ENCODE assay signal across 1 cellular context in the genomic region with DNA sequence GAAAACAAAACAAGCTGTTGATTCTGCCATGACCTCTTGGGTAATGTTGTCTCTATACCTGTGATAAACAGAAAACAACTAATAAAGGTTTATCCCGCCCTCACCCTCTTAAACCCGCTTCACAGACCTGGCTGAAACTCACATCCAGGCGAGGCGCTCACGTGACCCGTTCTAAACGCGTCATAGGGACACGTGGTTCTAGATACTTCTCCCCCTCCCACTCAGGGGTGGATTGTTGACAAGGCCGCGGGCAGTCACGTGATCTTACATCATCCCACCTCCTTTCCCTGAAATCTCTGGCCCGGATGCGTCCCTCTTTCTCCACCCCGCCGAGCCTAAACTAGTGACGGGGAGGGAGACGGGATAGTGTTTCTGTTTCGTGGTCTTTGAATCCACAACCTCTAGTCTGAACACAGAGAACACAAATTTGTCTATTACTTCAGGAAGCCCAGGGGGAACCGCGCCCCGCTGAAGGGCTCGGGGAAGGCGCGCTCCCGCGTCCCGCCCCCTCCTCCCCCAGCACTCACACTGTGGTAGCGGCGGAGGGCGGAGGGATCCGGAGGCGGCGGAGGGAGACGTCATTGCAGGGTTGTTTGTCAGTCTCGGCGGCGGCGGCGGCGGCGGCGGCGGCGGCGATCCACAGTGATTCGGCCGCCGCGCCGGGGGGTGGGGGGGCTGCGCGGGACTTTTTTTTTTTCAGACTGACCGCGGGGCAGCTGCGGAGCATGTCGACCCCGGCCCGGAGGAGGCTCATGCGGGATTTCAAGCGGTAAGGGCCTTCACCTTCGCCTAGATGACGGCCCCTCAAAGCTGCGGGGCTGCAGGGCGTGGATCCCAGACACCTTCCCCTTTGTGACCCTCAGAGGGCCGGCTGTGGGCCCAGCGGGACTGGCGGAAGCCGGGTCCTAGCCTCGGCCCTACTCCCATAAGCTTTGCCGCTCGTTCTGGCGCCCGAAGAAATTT.
A peak's percentile ranks its signal among the peaks of the same experiment; 100 is the strongest.
TF ChIP-seq lines count a peak whose summit lies in the region.

Gene UBE2B, plus strand, starts transcription at position 699 of the 963 bp plus-strand sequence. Its CDS starts 27 bp downstream, at position 726.

TF ChIP-seq in HepG2, 621 proteins besides CTCF, POLR2A, EP300 and RAD21 (continued from another document and continues in another):
- TF ChIP-seq ZGPAT (CRISPR knock-in tag; IDR thresholded peaks at IDR 0.05) (peak; percentile 90), NFKBIZ (CRISPR knock-in tag; IDR thresholded peaks at IDR 0.05) (peak; percentile 87; the same call in 1 of the 2 replicates), HES4 (CRISPR knock-in tag; IDR thresholded peaks at IDR 0.05; ENCODE audit: borderline replicate concordance) (no peak), TARDBP (CRISPR knock-in tag; IDR thresholded peaks at IDR 0.05) (peak; percentile 91), UBTF (CRISPR knock-in tag; IDR thresholded peaks at IDR 0.05) (peak; percentile 60), KDM6A (CRISPR knock-in tag; IDR thresholded peaks at IDR 0.05; ENCODE audit: low read depth) (no peak), NKX3-1 (CRISPR knock-in tag; IDR thresholded peaks at IDR 0.05) (peak; percentile 87; the same call in 1 of the 2 replicates), TRIM22 (IDR thresholded peaks at IDR 0.05) (peak; percentile 86; the same call in 1 of the 2 replicates), ZSCAN29 (CRISPR knock-in tag; conservative IDR thresholded peaks at IDR 0.05) (no peak), CBX5 (CRISPR knock-in tag; IDR thresholded peaks at IDR 0.05; ENCODE audit: borderline replicate concordance) (no peak), ZNF180 (CRISPR knock-in tag; IDR thresholded peaks at IDR 0.05; ENCODE audit: borderline replicate concordance, low read depth) (no peak), TERF1 (CRISPR knock-in tag; IDR thresholded peaks at IDR 0.05) (no peak), KDM5A (IDR thresholded peaks at IDR 0.05; ENCODE audit: borderline replicate concordance, low read length) (peak; percentile 79; the same call in 1 of the 2 replicates), PHF21A (CRISPR knock-in tag; IDR thresholded peaks at IDR 0.05) (peak; percentile 45), IRF9 (CRISPR knock-in tag; IDR thresholded peaks at IDR 0.05; ENCODE audit: borderline replicate concordance) (peak; percentile 53; the same call in 1 of the 2 replicates), MAFK (conservative IDR thresholded peaks at IDR 0.05 in 1 of 2, IDR thresholded peaks at IDR 0.05 in 1 of 2; ENCODE audit: low read length in 2 of 2) (no peak), STAG1 (CRISPR knock-in tag; IDR thresholded peaks at IDR 0.05) (no peak; the same call in 1 of the 2 replicates), ETV5 (CRISPR knock-in tag; IDR thresholded peaks at IDR 0.05; ENCODE audit: borderline replicate concordance) (peak; percentile 59; the same call in 1 of the 2 replicates), ZSCAN12 (CRISPR knock-in tag; IDR thresholded peaks at IDR 0.05) (0 out of 2 replicates have a peak, but pooled peaks have one; percentile 20), ZNF296 (CRISPR knock-in tag; conservative IDR thresholded peaks at IDR 0.05) (no peak), SP5 (CRISPR knock-in tag; IDR thresholded peaks at IDR 0.05; ENCODE audit: borderline replicate concordance, low read depth) (peak; percentile 88), HMG20B (CRISPR knock-in tag; conservative IDR thresholded peaks at IDR 0.05) (no peak; the same call in 1 of the 2 replicates), ZNF567 (CRISPR knock-in tag; IDR thresholded peaks at IDR 0.05; ENCODE audit: borderline replicate concordance) (peak; percentile 45; the same call in 1 of the 2 replicates), ZNF547 (CRISPR knock-in tag; IDR thresholded peaks at IDR 0.05) (peak; percentile 22; the same call in 1 of the 2 replicates), ZBTB4 (CRISPR knock-in tag; IDR thresholded peaks at IDR 0.05; ENCODE audit: borderline replicate concordance) (0 out of 2 replicates have a peak, but pooled peaks have one; percentile 3), MYPOP (CRISPR knock-in tag; IDR thresholded peaks at IDR 0.05) (peak; percentile 84), PAWR (CRISPR knock-in tag; IDR thresholded peaks at IDR 0.05; ENCODE audit: borderline replicate concordance) (no peak), ZNF660 (CRISPR knock-in tag; IDR thresholded peaks at IDR 0.05; ENCODE audit: borderline replicate concordance, low read depth) (no peak), ZNF574 (CRISPR knock-in tag; IDR thresholded peaks at IDR 0.05) (peak; percentile 85), ZNF282 (IDR thresholded peaks at IDR 0.05; ENCODE audit: partially characterized antibody) (no peak), ZNF607 (CRISPR knock-in tag; IDR thresholded peaks at IDR 0.05; ENCODE audit: borderline replicate concordance) (no peak; the same call in 1 of the 2 replicates)
- TF ChIP-seq, protein P1, sequence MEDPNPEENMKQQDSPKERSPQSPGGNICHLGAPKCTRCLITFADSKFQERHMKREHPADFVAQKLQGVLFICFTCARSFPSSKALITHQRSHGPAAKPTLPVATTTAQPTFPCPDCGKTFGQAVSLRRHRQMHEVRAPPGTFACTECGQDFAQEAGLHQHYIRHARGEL (CRISPR knock-in tag; IDR thresholded peaks at IDR 0.05): no peak
- TF ChIP-seq, protein P2, sequence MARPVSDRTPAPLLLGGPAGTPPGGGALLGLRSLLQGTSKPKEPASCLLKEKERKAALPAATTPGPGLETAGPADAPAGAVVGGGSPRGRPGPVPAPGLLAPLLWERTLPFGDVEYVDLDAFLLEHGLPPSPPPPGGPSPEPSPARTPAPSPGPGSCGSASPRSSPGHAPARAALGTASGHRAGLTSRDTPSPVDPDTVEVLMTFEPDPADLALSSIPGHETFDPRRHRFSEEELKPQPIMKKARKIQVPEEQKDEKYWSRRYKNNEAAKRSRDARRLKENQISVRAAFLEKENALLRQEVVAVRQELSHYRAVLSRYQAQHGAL (CRISPR knock-in tag; IDR thresholded peaks at IDR 0.05; ENCODE audit: not compliant biosample characterization): no peak
- TF ChIP-seq, protein P3, sequence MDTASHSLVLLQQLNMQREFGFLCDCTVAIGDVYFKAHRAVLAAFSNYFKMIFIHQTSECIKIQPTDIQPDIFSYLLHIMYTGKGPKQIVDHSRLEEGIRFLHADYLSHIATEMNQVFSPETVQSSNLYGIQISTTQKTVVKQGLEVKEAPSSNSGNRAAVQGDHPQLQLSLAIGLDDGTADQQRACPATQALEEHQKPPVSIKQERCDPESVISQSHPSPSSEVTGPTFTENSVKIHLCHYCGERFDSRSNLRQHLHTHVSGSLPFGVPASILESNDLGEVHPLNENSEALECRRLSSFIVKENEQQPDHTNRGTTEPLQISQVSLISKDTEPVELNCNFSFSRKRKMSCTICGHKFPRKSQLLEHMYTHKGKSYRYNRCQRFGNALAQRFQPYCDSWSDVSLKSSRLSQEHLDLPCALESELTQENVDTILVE (CRISPR knock-in tag; IDR thresholded peaks at IDR 0.05): peak; percentile 78
